2 cellular contexts compared by ENCODE assay signal in the genomic region with DNA sequence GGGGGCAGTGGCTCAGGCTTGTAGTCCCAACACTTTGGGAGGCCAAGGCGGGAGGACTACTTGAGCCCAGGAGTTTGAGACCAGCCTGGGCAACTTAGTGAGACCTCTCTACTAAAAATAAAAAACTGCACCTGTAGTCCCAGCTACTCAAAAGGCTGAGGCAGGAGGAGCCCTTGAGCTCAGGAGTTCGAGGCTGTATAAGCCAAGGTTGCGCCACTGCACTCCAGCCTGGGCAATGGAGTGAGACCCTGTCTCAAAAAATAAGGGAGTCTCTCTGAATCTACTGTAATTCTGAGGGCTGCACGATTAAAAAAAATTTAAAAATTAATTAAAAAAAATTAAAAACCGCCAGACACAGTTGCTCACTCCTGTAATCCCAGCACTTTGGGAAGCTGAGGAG.
TF ChIP-seq lines count a peak whose summit lies in the region.

No MANE protein-coding gene starts in this region.

TF ChIP-seq in HepG2, 621 proteins besides CTCF, POLR2A, EP300 and RAD21:
- TF ChIP-seq ZNF121 (CRISPR knock-in tag; IDR thresholded peaks at IDR 0.05) (peak; percentile 52; the same call in 1 of the 2 replicates), SIX4 (CRISPR knock-in tag; IDR thresholded peaks at IDR 0.05) (no peak)

TF ChIP-seq in WTC11, 78 proteins besides CTCF, POLR2A, EP300 and RAD21:
- TF ChIP-seq ZNF121 (CRISPR knock-in tag; IDR thresholded peaks at IDR 0.05) (0 out of 2 replicates have a peak, but pooled peaks have one; percentile 54), GTF2I (CRISPR knock-in tag; conservative IDR thresholded peaks at IDR 0.05) (no peak)
